Comparison of ENCODE assay signal across 10 cellular contexts in genomic region chr4:169272265-169272886, GRCh38. TPM values are rescaled to one million over a fixed set of nuclear protein-coding genes. Genes with fewer than 3 reads are reported as not detected.
A peak's percentile ranks its signal among the peaks of the same experiment; 100 is the strongest.
DNase-seq lines count a peak whose midpoint lies in the region; ATAC-seq and TF ChIP-seq lines count a peak whose summit lies in the region.
"Had no signal": no experiment of that assay in that cellular context is flagged by ENCODE, and none has a peak within 500 bp of the region (broad histone marks: within the 10 kb centered on the region; RNA-seq: fewer than 3 reads in every experiment).

No MANE protein-coding gene starts in this region.

- CTCF ChIA-PET in naive thymus-derived CD4-positive, alpha-beta T cell (lab: Charles Lee): interaction anchor here (0.6 kb wide), 1 partner anchor 1214 kb away, joined by 3 read pairs; no protein-coding TSS in a partner anchor

- no peaks in the 10 kb centered on the region for H3K36me3 Mint-ChIP-seq in naive thymus-derived CD4-positive, alpha-beta T cell

- DNase-seq in Daoy (ENCODE audit: low read depth): peak; percentile 28
- DNase-seq in ascending aorta (ENCODE audit: low spot score in 2 of 2): no peak
- DNase-seq in naive thymus-derived CD4-positive, alpha-beta T cell: no peak
- no peak for DNase-seq in medulla oblongata (ENCODE audit: extremely low spot score)
- no peak for DNase-seq in activated effector memory CD4-positive, alpha-beta T cell treated with anti-CD3 and anti-CD28 coated beads, Interleukin-2, amount 50 U/mL, for 16 hours
- DNase-seq: NCI-H187 treated with DMSO at 0.1 percent for 48 hours; stimulated activated CD8-positive, alpha-beta memory T cell treated with anti-CD3 and anti-CD28 coated beads, Interleukin-4, amount 100 ng/mL, for 48 hours had no signal

- H3K9me3 Mint-ChIP-seq in naive thymus-derived CD4-positive, alpha-beta T cell: no peaks in the 10 kb centered on the region

- TF ChIP-seq CTCF in ascending aorta (IDR thresholded peaks at IDR 0.05): no peak

- peak overlapping the region in 1 of 2 donors; percentile 84 for H3K4me3 ChIP-seq in ascending aorta
- H3K4me3 ChIP-seq in naive thymus-derived CD4-positive, alpha-beta T cell (ENCODE audit: low read length): no peak overlapping the region

- POLR2A ChIA-PET in naive thymus-derived CD4-positive, alpha-beta T cell (lab: Charles Lee): no interaction called here

- H3K4me1 Mint-ChIP-seq in naive thymus-derived CD4-positive, alpha-beta T cell: peaks cover 0 to 28% (median 16%) of the 10 kb centered on the region in 7 donors

- H3K27ac ChIP-seq in ascending aorta: peak overlapping the region; percentile 95 to 98
- H3K27ac ChIP-seq in naive thymus-derived CD4-positive, alpha-beta T cell (ENCODE audit: low read depth, low read length): no peak overlapping the region

- ATAC-seq in HG02884 (IDR thresholded peaks at IDR 0.05; ENCODE audit: unreplicated experiment): peak; percentile 21
- no peak for ATAC-seq in naive thymus-derived CD4-positive, alpha-beta T cell
- ATAC-seq in HG03175 (IDR thresholded peaks at IDR 0.05; ENCODE audit: unreplicated experiment): no peak
- ATAC-seq in HG03135 (IDR thresholded peaks at IDR 0.05; ENCODE audit: unreplicated experiment): no peak

- H3K27me3 Mint-ChIP-seq in naive thymus-derived CD4-positive, alpha-beta T cell: peaks cover 40 to 78% (median 58%) of the 10 kb centered on the region in 5 donors

- no peaks in the 10 kb centered on the region for H3K9me3 ChIP-seq in ascending aorta
- H3K9me3 ChIP-seq in naive thymus-derived CD4-positive, alpha-beta T cell (ENCODE audit: control insufficient read depth in 2 of 3, low read length in 3 of 3): no peaks in the 10 kb centered on the region

- H3K27ac Mint-ChIP-seq in naive thymus-derived CD4-positive, alpha-beta T cell: no peak overlapping the region

- no peaks in the 10 kb centered on the region for H3K27me3 ChIP-seq in ascending aorta
- peaks cover 2 to 4% of the 10 kb centered on the region in 2 donors for H3K27me3 ChIP-seq in naive thymus-derived CD4-positive, alpha-beta T cell (ENCODE audit: control insufficient read depth in 2 of 2, insufficient read depth in 2 of 2, low read length in 2 of 2)

- H3K4me1 ChIP-seq in ascending aorta: peaks cover 0 to 21% of the 10 kb centered on the region in 2 donors
- H3K4me1 ChIP-seq in naive thymus-derived CD4-positive, alpha-beta T cell (ENCODE audit: control insufficient read depth in 2 of 2, insufficient read depth in 2 of 2, low read length in 2 of 2): no peaks in the 10 kb centered on the region

- peak overlapping the region in 8 of 10 donors; percentile 3 to 68 (median 48) for H3K4me3 Mint-ChIP-seq in naive thymus-derived CD4-positive, alpha-beta T cell

- intact Hi-C loops in ascending aorta (cut with DNase I): loop anchor here (1.0 to 10.0 kb wide), 4 partner anchors 155 to 788 kb away; partner anchors contain the start of genes CBR4 and DDX60L
- intact Hi-C loops in naive thymus-derived CD4-positive, alpha-beta T cell (cut with micrococcal nuclease): loop anchor here in 1 of 2 donors (5.0 kb wide), 1 partner anchor 215 kb away; no protein-coding TSS in a partner anchor

- H3K36me3 ChIP-seq in ascending aorta: no peaks in the 10 kb centered on the region
- no peaks in the 10 kb centered on the region for H3K36me3 ChIP-seq in naive thymus-derived CD4-positive, alpha-beta T cell (ENCODE audit: control insufficient read depth in 2 of 3, insufficient read depth in 3 of 3, low read length in 3 of 3)

RNA-seq across cellular contexts. Expression of gene SH3RF1, which starts 1.6 kb away (rescaled TPM):
- 4.9 and 8.1 TPM in 2 replicates for total RNA-seq in Daoy (2014; rRNA removed; shearing (Covaris generic))
- total RNA-seq in ascending aorta: 27.6 TPM
- 1 to 10 TPM in 1 of 5 experiments, under 1 TPM in 3, not detected in 1; 0.08 to 3.8 (median 0.50) TPM for total RNA-seq in naive thymus-derived CD4-positive, alpha-beta T cell
- polyA plus RNA-seq in naive thymus-derived CD4-positive, alpha-beta T cell: not detected
